2 cellular contexts compared by ENCODE assay signal in the genomic region with DNA sequence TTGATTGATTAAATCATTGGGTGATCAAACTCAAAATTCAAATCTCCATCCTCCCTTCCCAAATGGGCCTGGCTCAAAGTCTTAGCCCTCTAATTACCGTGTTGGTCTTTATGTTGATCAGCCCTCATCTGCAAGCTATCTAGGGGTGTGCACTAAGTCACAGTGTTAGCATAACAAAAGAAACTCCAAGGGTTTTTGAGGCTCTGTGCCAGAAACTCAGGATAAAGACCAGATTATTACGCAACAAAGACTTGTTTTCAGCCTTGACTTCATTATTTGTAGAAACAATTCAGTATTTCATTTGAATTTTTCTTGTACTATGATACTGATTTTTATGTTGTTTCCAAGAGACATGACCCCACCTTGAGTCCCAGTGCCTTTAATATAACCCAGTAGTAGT.
TF ChIP-seq lines count a peak whose summit lies in the region.

No MANE protein-coding gene starts in this region.

TF ChIP-seq in GM23338, 12 proteins besides CTCF, POLR2A, EP300 and RAD21 (continued from another document):
- TF ChIP-seq, protein P1, sequence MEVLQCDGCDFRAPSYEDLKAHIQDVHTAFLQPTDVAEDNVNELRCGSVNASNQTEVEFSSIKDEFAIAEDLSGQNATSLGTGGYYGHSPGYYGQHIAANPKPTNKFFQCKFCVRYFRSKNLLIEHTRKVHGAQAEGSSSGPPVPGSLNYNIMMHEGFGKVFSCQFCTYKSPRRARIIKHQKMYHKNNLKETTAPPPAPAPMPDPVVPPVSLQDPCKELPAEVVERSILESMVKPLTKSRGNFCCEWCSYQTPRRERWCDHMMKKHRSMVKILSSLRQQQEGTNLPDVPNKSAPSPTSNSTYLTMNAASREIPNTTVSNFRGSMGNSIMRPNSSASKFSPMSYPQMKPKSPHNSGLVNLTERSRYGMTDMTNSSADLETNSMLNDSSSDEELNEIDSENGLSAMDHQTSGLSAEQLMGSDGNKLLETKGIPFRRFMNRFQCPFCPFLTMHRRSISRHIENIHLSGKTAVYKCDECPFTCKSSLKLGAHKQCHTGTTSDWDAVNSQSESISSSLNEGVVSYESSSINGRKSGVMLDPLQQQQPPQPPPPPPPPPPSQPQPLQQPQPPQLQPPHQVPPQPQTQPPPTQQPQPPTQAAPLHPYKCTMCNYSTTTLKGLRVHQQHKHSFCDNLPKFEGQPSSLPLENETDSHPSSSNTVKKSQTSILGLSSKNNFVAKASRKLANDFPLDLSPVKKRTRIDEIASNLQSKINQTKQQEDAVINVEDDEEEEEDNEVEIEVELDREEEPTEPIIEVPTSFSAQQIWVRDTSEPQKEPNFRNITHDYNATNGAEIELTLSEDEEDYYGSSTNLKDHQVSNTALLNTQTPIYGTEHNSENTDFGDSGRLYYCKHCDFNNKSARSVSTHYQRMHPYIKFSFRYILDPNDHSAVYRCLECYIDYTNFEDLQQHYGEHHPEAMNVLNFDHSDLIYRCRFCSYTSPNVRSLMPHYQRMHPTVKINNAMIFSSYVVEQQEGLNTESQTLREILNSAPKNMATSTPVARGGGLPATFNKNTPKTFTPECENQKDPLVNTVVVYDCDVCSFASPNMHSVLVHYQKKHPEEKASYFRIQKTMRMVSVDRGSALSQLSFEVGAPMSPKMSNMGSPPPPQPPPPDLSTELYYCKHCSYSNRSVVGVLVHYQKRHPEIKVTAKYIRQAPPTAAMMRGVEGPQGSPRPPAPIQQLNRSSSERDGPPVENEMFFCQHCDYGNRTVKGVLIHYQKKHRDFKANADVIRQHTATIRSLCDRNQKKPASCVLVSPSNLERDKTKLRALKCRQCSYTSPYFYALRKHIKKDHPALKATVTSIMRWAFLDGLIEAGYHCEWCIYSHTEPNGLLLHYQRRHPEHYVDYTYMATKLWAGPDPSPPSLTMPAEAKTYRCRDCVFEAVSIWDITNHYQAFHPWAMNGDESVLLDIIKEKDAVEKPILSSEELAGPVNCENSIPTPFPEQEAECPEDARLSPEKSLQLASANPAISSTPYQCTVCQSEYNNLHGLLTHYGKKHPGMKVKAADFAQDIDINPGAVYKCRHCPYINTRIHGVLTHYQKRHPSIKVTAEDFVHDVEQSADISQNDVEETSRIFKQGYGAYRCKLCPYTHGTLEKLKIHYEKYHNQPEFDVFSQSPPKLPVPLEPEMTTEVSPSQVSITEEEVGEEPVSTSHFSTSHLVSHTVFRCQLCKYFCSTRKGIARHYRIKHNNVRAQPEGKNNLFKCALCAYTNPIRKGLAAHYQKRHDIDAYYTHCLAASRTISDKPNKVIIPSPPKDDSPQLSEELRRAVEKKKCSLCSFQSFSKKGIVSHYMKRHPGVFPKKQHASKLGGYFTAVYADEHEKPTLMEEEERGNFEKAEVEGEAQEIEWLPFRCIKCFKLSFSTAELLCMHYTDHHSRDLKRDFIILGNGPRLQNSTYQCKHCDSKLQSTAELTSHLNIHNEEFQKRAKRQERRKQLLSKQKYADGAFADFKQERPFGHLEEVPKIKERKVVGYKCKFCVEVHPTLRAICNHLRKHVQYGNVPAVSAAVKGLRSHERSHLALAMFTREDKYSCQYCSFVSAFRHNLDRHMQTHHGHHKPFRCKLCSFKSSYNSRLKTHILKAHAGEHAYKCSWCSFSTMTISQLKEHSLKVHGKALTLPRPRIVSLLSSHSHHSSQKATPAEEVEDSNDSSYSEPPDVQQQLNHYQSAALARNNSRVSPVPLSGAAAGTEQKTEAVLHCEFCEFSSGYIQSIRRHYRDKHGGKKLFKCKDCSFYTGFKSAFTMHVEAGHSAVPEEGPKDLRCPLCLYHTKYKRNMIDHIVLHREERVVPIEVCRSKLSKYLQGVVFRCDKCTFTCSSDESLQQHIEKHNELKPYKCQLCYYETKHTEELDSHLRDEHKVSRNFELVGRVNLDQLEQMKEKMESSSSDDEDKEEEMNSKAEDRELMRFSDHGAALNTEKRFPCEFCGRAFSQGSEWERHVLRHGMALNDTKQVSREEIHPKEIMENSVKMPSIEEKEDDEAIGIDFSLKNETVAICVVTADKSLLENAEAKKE (CRISPR knock-in tag; IDR thresholded peaks at IDR 0.05): no peak
- no peak for TF ChIP-seq CREB1 (CRISPR knock-in tag; IDR thresholded peaks at IDR 0.05; ENCODE audit: low read depth)
TF ChIP-seq in GM23338: peak in this region for 0.

TF ChIP-seq in HEK293T, 16 proteins besides CTCF, POLR2A, EP300 and RAD21 (continued from another document):
- no peak for TF ChIP-seq HDGF (IDR thresholded peaks at IDR 0.05; ENCODE audit: borderline replicate concordance)
